Comparison of ENCODE assay signal across 11 cellular contexts in genomic region chr22:41565403-41566054, GRCh38. TPM values are rescaled to one million over a fixed set of nuclear protein-coding genes. Genes with fewer than 3 reads are reported as not detected.
A peak's percentile ranks its signal among the peaks of the same experiment; 100 is the strongest.
DNase-seq lines count a peak whose midpoint lies in the region; ATAC-seq, FAIRE-seq and TF ChIP-seq lines count a peak whose summit lies in the region.
"Had no signal": no experiment of that assay in that cellular context is flagged by ENCODE, and none has a peak within 500 bp of the region (broad histone marks: within the 10 kb centered on the region; RNA-seq: fewer than 3 reads in every experiment).

No MANE protein-coding gene starts in this region.

- H3K4me3 Mint-ChIP-seq in nephron: no peak overlapping the region

- DNase-seq in NCI-H146 (lab: John Stamatoyannopoulos, UW) (peak; percentile 13), NCI-H146 treated with DMSO at 0.1 percent for 48 hours (lab: John Stamatoyannopoulos, UW; ENCODE audit: unreplicated experiment) (no peak), PC-3 (peak; percentile 68), dermis blood vessel endothelial cell (peak; percentile 74), NCI-H510A treated with DMSO at 0.1 percent for 48 hours (lab: John Stamatoyannopoulos, UW) (no peak), germinal center (ENCODE audit: low spot score) (no peak), GM19239 (ENCODE audit: insufficient read length, low spot score) (no peak)

- peak overlapping the region in 2 of 3 experiments; percentile 59 to 75 for H3K27ac Mint-ChIP-seq in nephron

- H3K27me3 ChIP-seq in PC-3 (ENCODE audit: low read length): no peaks in the 10 kb centered on the region
- H3K27me3 ChIP-seq: upper lobe of left lung had no signal

- ATAC-seq in PC-3: peak; percentile 85

- CTCF ChIA-PET in PC-3 (lab: Charles Lee): no interaction called here

- H3K9me3 ChIP-seq in PC-3 (ENCODE audit: low read length): no peaks in the 10 kb centered on the region
- H3K9me3 ChIP-seq: upper lobe of left lung had no signal

- intact Hi-C loops in PC-3 (cut with micrococcal nuclease): no loop called here

- H3K27me3 Mint-ChIP-seq in nephron (ENCODE audit: low read depth): no peaks in the 10 kb centered on the region

- no peaks in the 10 kb centered on the region for H3F3A ChIP-seq in PC-3 (ENCODE audit: low read length, unreplicated experiment)

- no peaks in the 10 kb centered on the region for H3K9me3 Mint-ChIP-seq in nephron

- H3K36me3 ChIP-seq in PC-3 (ENCODE audit: low read depth, low read length): no peaks in the 10 kb centered on the region
- H3K36me3 ChIP-seq: upper lobe of left lung had no signal

- TF ChIP-seq CTCF in PC-3 (conservative IDR thresholded peaks at IDR 0.05; ENCODE audit: low read depth, low read length): no peak
- no peak for TF ChIP-seq CTCF in nephron (IDR thresholded peaks at IDR 0.05; ENCODE audit: unreplicated experiment in 3 of 3)

- POLR2A ChIA-PET in PC-3 (lab: Charles Lee; ENCODE audit: unreplicated experiment): interaction anchor here (0.6 kb wide), 1 partner anchor 56 kb away, joined by 4 read pairs; the partner anchor contains the start of gene XRCC6

- H3K36me3 Mint-ChIP-seq in nephron (ENCODE audit: low read depth): no peaks in the 10 kb centered on the region

- no TSS peak for BruUV-seq in PC-3 (replicated peaks; lab: Mats Ljungman, UMichigan)

- H3K4me3 ChIP-seq in PC-3 (ENCODE audit: low read length): no peak overlapping the region
- H3K4me3 ChIP-seq: SK-N-MC, upper lobe of left lung had no signal

- no peaks in the 10 kb centered on the region for H3K9me2 ChIP-seq in PC-3 (replicated peaks; ENCODE audit: low read length)

- no peak overlapping the region for H3K4me2 ChIP-seq in PC-3 (ENCODE audit: low read length)

- H3K4me1 ChIP-seq in PC-3 (ENCODE audit: insufficient read depth, low read length): peaks cover 26% of the 10 kb centered on the region

- no peak for FAIRE-seq in GM19239 (lab: Jason Lieb, UNC)
- FAIRE-seq: islet of Langerhans had no signal

- H3K27ac ChIP-seq in PC-3 (ENCODE audit: low read length): peak overlapping the region; percentile 36; the same call in 1 of the 2 replicates
- H3K27ac ChIP-seq: SK-N-MC had no signal

- H2AFZ ChIP-seq in PC-3 (ENCODE audit: low read length): no peak overlapping the region

- H4K20me1 ChIP-seq in PC-3 (ENCODE audit: low read length): no peaks in the 10 kb centered on the region

- H3K79me2 ChIP-seq in PC-3 (ENCODE audit: low read length): no peaks in the 10 kb centered on the region

- H3K9ac ChIP-seq in PC-3 (ENCODE audit: low read length): no peak overlapping the region

- H3K4me1 Mint-ChIP-seq in nephron: peaks cover 50% of the 10 kb centered on the region

RNA-seq across cellular contexts. Expression of gene CSDC2, which starts 4.7 kb away (rescaled TPM):
- not detected in 2 replicates for total RNA-seq in PC-3 (2014; rRNA removed)
- total RNA-seq in dermis blood vessel endothelial cell: not detected in 2 replicates

RNA-seq across cellular contexts. Expression of gene POLR3H, which starts 21.3 kb away (rescaled TPM):
- 21.2 and 30.4 TPM in 2 replicates for total RNA-seq in PC-3 (2014; rRNA removed)
- 11.7 and 20.3 TPM in 2 replicates for total RNA-seq in dermis blood vessel endothelial cell

RNA-seq across cellular contexts. Expression of gene PMM1, which starts 24.1 kb away (rescaled TPM):
- 18.0 and 18.6 TPM in 2 replicates for total RNA-seq in PC-3 (2014; rRNA removed)
- total RNA-seq in dermis blood vessel endothelial cell: 2.3 and 3.6 TPM in 2 replicates

RNA-seq across cellular contexts. Expression of gene DESI1, which starts 55.3 kb away (rescaled TPM):
- total RNA-seq in PC-3 (2014; rRNA removed) (20.9 and 21.9 TPM in 2 replicates), dermis blood vessel endothelial cell (16.5 and 26.7 TPM in 2 replicates)

RNA-seq across cellular contexts. Expression of gene XRCC6, which starts 55.6 kb away (rescaled TPM):
- total RNA-seq in PC-3 (2014; rRNA removed) (404 and 432 TPM in 2 replicates), dermis blood vessel endothelial cell (343 and 459 TPM in 2 replicates)

Comparison
In these comparisons a context has a peak if more than half of its experiments do, and no peak if none do; other contexts are left out.
1. DNase-seq: peak in NCI-H146 (single experiment), PC-3 (single experiment) and dermis blood vessel endothelial cell (single experiment); none in NCI-H146 treated with DMSO at 0.1 percent for 48 hours (single experiment), NCI-H510A treated with DMSO at 0.1 percent for 48 hours (single experiment), germinal center (single experiment) and GM19239 (single experiment).